22 cellular contexts compared by ENCODE assay signal in the genomic region with DNA sequence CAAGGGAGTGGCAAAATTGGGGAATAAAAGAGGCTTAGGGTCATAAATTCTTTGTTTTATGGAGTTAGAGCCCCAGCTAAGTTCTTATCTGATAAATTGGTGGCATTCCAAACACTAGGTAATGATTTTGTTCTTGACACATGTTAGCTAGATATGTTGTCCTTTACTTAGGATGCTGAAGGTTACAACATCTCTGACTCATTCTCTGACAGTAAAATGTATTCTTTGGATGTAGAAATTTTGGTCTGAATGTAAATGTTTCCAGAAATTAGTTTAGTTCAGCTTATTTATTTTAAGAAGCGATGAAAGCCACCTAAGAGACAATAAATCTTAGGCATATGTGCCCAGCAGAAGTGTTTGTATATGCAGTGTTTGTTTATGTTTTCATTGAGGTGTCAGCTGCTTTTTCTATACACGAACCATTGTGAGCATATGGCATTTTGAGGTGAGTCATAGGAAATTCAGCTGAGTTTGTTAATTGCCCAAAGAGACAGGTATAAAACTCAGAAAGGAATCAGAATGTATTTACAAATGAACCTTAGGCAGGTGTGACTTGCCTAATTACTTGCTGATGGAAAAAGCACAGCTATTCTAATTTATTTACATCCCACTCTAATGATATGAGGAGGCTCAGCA.
"Had no signal": no experiment of that assay in that cellular context is flagged by ENCODE, and none has a peak within 500 bp of the region (broad histone marks: within the 10 kb centered on the region; RNA-seq: fewer than 3 reads in every experiment).

No MANE protein-coding gene starts in this region.

- DNase-seq: activated CD4-positive, alpha-beta T cell treated with anti-CD3 and anti-CD28 coated beads for 1 hour; activated CD8-positive, alpha-beta memory T cell treated with anti-CD3 and anti-CD28 coated beads for 24 hours; activated CD8-positive, alpha-beta memory T cell treated with anti-CD3 and anti-CD28 coated beads, Interleukin-2, amount 50 U/mL, for 48 hours; activated gamma-delta T cell treated with Interleukin-2 at 50 U/mL for 16 hours; adrenal gland; dermis blood vessel endothelial cell; erythroblast; heart right ventricle; immature natural killer cell; kidney glomerular epithelial cell; left ventricle myocardium inferior; mucosa of descending colon; naive B cell; psoas muscle; right cardiac atrium; T-helper 2 cell; WERI-Rb-1 had no signal

- H3K27ac ChIP-seq: adrenal gland, cardiac muscle cell, heart right ventricle, left ventricle myocardium inferior, neural progenitor cell, psoas muscle, skin epidermis, tibial nerve, WERI-Rb-1 had no signal

- H3K27me3 ChIP-seq: adrenal gland, cardiac muscle cell, neural progenitor cell, tibial nerve had no signal

- H3K4me3 ChIP-seq: adrenal gland, cardiac muscle cell, heart right ventricle, left ventricle myocardium inferior, mucosa of descending colon, neural progenitor cell, psoas muscle, skin epidermis, tibial nerve had no signal

- ATAC-seq: activated naive CD4-positive, alpha-beta T cell treated with anti-CD3 and anti-CD28 coated beads, Interleukin-2, amount 50 U/mL, for 72 hours; heart right ventricle; mucosa of descending colon; psoas muscle; right cardiac atrium had no signal
